Comparison of ENCODE assay signal across 23 cellular contexts in genomic region chr4:38164346-38164745, GRCh38.
DNase-seq lines count a peak whose midpoint lies in the region; ATAC-seq and TF ChIP-seq lines count a peak whose summit lies in the region.
"Had no signal": no experiment of that assay in that cellular context is flagged by ENCODE, and none has a peak within 500 bp of the region (broad histone marks: within the 10 kb centered on the region; RNA-seq: fewer than 3 reads in every experiment).

No MANE protein-coding gene starts in this region.

- H3K27ac ChIP-seq in SJSA1 (peak overlapping the region; percentile 43), hepatocyte (peak overlapping the region; percentile 77)
- H3K27ac ChIP-seq: brain microvascular endothelial cell, ovary, SK-N-MC, testis had no signal

- peaks cover 43% of the 10 kb centered on the region for H3K4me1 Mint-ChIP-seq in activated CD8-positive, alpha-beta memory T cell treated with anti-CD3 and anti-CD28 coated beads, Interleukin-2, amount 10 ng/mL, durations not matched to agents 7 days and 5 days
- H3K4me1 Mint-ChIP-seq in Calu3 (ENCODE audit: low read depth, unreplicated experiment), result peaks cover 46% of the 10 kb centered on the region
- peaks cover 16% of the 10 kb centered on the region for H3K4me1 Mint-ChIP-seq in stimulated activated memory B cell treated with anti-CD40 and anti-IgM and Interleukin-4, amounts not matched to agents 10 μg/mL and 1 μg/mL and 100 μg/mL, for 72 hours

- H2AFZ ChIP-seq in hepatocyte, result no peak overlapping the region

- H3K4me3 ChIP-seq in SJSA1, result no peak overlapping the region
- no peak overlapping the region for H3K4me3 ChIP-seq in hepatocyte
- H3K4me3 ChIP-seq: ovary, SK-N-MC, testis had no signal

- peak; percentile 46 for DNase-seq in activated CD8-positive, alpha-beta memory T cell treated with anti-CD3 and anti-CD28 coated beads, Interleukin-2, amount 50 U/mL, for 48 hours
- no peak for DNase-seq in activated CD8-positive, alpha-beta memory T cell treated with anti-CD3 and anti-CD28 coated beads, Interleukin-2, amount 10 ng/mL, durations not matched to agents 7 days and 5 days
- DNase-seq in Calu3, result no peak
- no peak for DNase-seq in SJSA1 (ENCODE audit: low read depth in 1 of 2, low spot score in 2 of 2)
- no peak for DNase-seq in hepatocyte (ENCODE audit: low spot score)
- DNase-seq in putamen (ENCODE audit: low spot score), result no peak
- no peak for DNase-seq in GM13977 (ENCODE audit: low spot score)
- DNase-seq: ACHN; activated CD4-positive, alpha-beta T cell treated with anti-CD3 and anti-CD28 coated beads, Interleukin-2, amount 50 U/mL, for 1 hour; activated T-cell treated with anti-CD3 and anti-CD28 coated beads for 4 hours; DMS79 treated with DMSO at 0.1 percent for 48 hours; effector CD4-positive, alpha-beta T cell; naive thymus-derived CD8-positive, alpha-beta T cell; NCI-H1092; NCI-H187 treated with DMSO at 0.1 percent for 48 hours; NCI-H526 treated with DMSO at 0.1 percent for 48 hours; ovary; RPMI8226; testis had no signal

- CTCF ChIA-PET in activated CD8-positive, alpha-beta memory T cell treated with anti-CD3 and anti-CD28 coated beads, Interleukin-2, amount 10 ng/mL, durations not matched to agents 7 days and 5 days (lab: Charles Lee), result no interaction called here
- CTCF ChIA-PET in Calu3 (lab: Charles Lee), result interaction anchor here (1.1 kb wide), 1 partner anchor 95 kb away, joined by 4 read pairs; no protein-coding TSS in a partner anchor

- H3K9me3 ChIP-seq in SJSA1 (replicated peaks) (no peaks in the 10 kb centered on the region), hepatocyte (ENCODE audit: low read depth) (no peaks in the 10 kb centered on the region)
- H3K9me3 ChIP-seq: ovary, testis had no signal

- no TSS peak for BruUV-seq in Calu3 (replicated peaks; lab: Mats Ljungman, UMichigan)

- H3K79me2 ChIP-seq in hepatocyte, result no peaks in the 10 kb centered on the region

- peaks cover 12% of the 10 kb centered on the region for H3K36me3 Mint-ChIP-seq in activated CD8-positive, alpha-beta memory T cell treated with anti-CD3 and anti-CD28 coated beads, Interleukin-2, amount 10 ng/mL, durations not matched to agents 7 days and 5 days
- peaks cover 26% of the 10 kb centered on the region for H3K36me3 Mint-ChIP-seq in Calu3 (ENCODE audit: insufficient read depth, unreplicated experiment)
- H3K36me3 Mint-ChIP-seq in stimulated activated memory B cell treated with anti-CD40 and anti-IgM and Interleukin-4, amounts not matched to agents 10 μg/mL and 1 μg/mL and 100 μg/mL, for 72 hours, result peaks cover 5% of the 10 kb centered on the region
- H3K36me3 Mint-ChIP-seq: mesothelial cell of epicardium had no signal

- no peak for ATAC-seq in activated CD8-positive, alpha-beta memory T cell treated with anti-CD3 and anti-CD28 coated beads, Interleukin-2, amount 10 ng/mL, durations not matched to agents 7 days and 5 days
- no peak for ATAC-seq in stimulated activated memory B cell treated with anti-CD40 and anti-IgM and Interleukin-4, amounts not matched to agents 10 μg/mL and 1 μg/mL and 100 μg/mL, for 72 hours
- ATAC-seq: naive thymus-derived CD8-positive, alpha-beta T cell had no signal

- H3K4me2 ChIP-seq in hepatocyte, result no peak overlapping the region

- H3K27me3 Mint-ChIP-seq in activated CD8-positive, alpha-beta memory T cell treated with anti-CD3 and anti-CD28 coated beads, Interleukin-2, amount 10 ng/mL, durations not matched to agents 7 days and 5 days, result peaks cover 7% of the 10 kb centered on the region
- H3K27me3 Mint-ChIP-seq in Calu3 (ENCODE audit: unreplicated experiment), result no peaks in the 10 kb centered on the region
- H3K27me3 Mint-ChIP-seq in stimulated activated memory B cell treated with anti-CD40 and anti-IgM and Interleukin-4, amounts not matched to agents 10 μg/mL and 1 μg/mL and 100 μg/mL, for 72 hours, result peaks cover 18% of the 10 kb centered on the region
- H3K27me3 Mint-ChIP-seq: naive thymus-derived CD8-positive, alpha-beta T cell had no signal

- H3K4me1 ChIP-seq in SJSA1 (replicated peaks) (peaks cover 46% of the 10 kb centered on the region), hepatocyte (ENCODE audit: insufficient read depth) (peaks cover 4% of the 10 kb centered on the region)
- H3K4me1 ChIP-seq: testis had no signal

- H3K36me3 ChIP-seq in SJSA1 (no peaks in the 10 kb centered on the region), hepatocyte (replicated peaks; ENCODE audit: insufficient read depth, low read depth) (no peaks in the 10 kb centered on the region)
- H3K36me3 ChIP-seq: brain microvascular endothelial cell, ovary had no signal

- no peaks in the 10 kb centered on the region for H3K27me3 ChIP-seq in SJSA1 (replicated peaks)
- H3K27me3 ChIP-seq in hepatocyte, result no peaks in the 10 kb centered on the region
- H3K27me3 ChIP-seq: brain microvascular endothelial cell, ovary, testis had no signal

- TF ChIP-seq CTCF in Calu3 (IDR thresholded peaks at IDR 0.05; ENCODE audit: unreplicated experiment), result no peak
- no peak for TF ChIP-seq CTCF in hepatocyte (IDR thresholded peaks at IDR 0.05; ENCODE audit: poor library complexity)
- no peak for TF ChIP-seq CTCF in GM13977 (IDR thresholded peaks at IDR 0.05; ENCODE audit: extremely low read depth, insufficient read depth, missing control alignments)

- in situ Hi-C loops in GM13977 (cut with MboI; ENCODE audit: low pct_unique_long_range_greater_than_20kb, low sequenced_read_pairs, unreplicated experiment), result no loop called here

- 88% methylated on average over 3 of the region's 3 CpGs for WGBS in hepatocyte (ENCODE audit: low lambda C conversion rate, missing lambda C conversion rate)

- H3K9me2 ChIP-seq in hepatocyte (replicated peaks; ENCODE audit: insufficient read depth), result no peaks in the 10 kb centered on the region

- no peaks in the 10 kb centered on the region for H4K20me1 ChIP-seq in hepatocyte (ENCODE audit: insufficient read depth, poor library complexity, severe bottlenecking)

- H3K9me3 Mint-ChIP-seq in activated CD8-positive, alpha-beta memory T cell treated with anti-CD3 and anti-CD28 coated beads, Interleukin-2, amount 10 ng/mL, durations not matched to agents 7 days and 5 days (ENCODE audit: low read depth), result peaks cover 7% of the 10 kb centered on the region
- peaks cover 5% of the 10 kb centered on the region for H3K9me3 Mint-ChIP-seq in Calu3 (ENCODE audit: low read depth, unreplicated experiment)
- H3K9me3 Mint-ChIP-seq in stimulated activated memory B cell treated with anti-CD40 and anti-IgM and Interleukin-4, amounts not matched to agents 10 μg/mL and 1 μg/mL and 100 μg/mL, for 72 hours, result peaks cover 9% of the 10 kb centered on the region

- intact Hi-C loops in Calu3 (cut with micrococcal nuclease; ENCODE audit: unreplicated experiment), result loop anchor here (5.0 kb wide), 2 partner anchors 87 to 563 kb away; no protein-coding TSS in a partner anchor

- H3K27ac Mint-ChIP-seq in activated CD8-positive, alpha-beta memory T cell treated with anti-CD3 and anti-CD28 coated beads, Interleukin-2, amount 10 ng/mL, durations not matched to agents 7 days and 5 days, result no peak overlapping the region
- H3K27ac Mint-ChIP-seq in Calu3 (ENCODE audit: unreplicated experiment), result peak overlapping the region; percentile 93
- H3K27ac Mint-ChIP-seq in stimulated activated memory B cell treated with anti-CD40 and anti-IgM and Interleukin-4, amounts not matched to agents 10 μg/mL and 1 μg/mL and 100 μg/mL, for 72 hours, result no peak overlapping the region
- H3K27ac Mint-ChIP-seq: mesothelial cell of epicardium had no signal

- no peak overlapping the region for H3K4me3 Mint-ChIP-seq in activated CD8-positive, alpha-beta memory T cell treated with anti-CD3 and anti-CD28 coated beads, Interleukin-2, amount 10 ng/mL, durations not matched to agents 7 days and 5 days
- H3K4me3 Mint-ChIP-seq in Calu3 (ENCODE audit: low read depth, unreplicated experiment), result no peak overlapping the region
- no peak overlapping the region for H3K4me3 Mint-ChIP-seq in stimulated activated memory B cell treated with anti-CD40 and anti-IgM and Interleukin-4, amounts not matched to agents 10 μg/mL and 1 μg/mL and 100 μg/mL, for 72 hours
- H3K4me3 Mint-ChIP-seq: mesothelial cell of epicardium; naive thymus-derived CD8-positive, alpha-beta T cell had no signal
